Comparison of ENCODE assay signal across 15 cellular contexts in the genomic region with DNA sequence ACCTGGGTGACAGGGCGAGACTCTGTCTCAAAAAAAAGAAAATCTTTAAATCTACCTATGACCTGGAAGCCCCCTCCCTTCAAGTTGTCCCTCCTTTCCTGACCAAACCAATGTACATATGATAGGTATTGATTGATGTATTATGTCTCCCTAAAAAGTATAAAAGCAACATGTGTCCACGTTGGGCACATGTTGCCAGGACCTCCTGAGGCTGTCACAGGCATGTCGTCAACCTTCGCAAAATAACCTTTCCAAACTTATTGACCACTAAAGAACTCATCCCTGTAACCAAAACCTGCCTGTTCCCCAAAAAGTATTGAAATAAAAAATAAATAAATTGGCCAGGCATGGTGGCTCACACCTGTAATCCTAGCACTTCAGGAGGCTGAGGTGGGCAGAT. TPM values are rescaled to one million over a fixed set of nuclear protein-coding genes. Genes with fewer than 3 reads are reported as not detected.
DNase-seq lines count a peak whose midpoint lies in the region; ATAC-seq and TF ChIP-seq lines count a peak whose summit lies in the region.
"Had no signal": no experiment of that assay in that cellular context is flagged by ENCODE, and none has a peak within 500 bp of the region (broad histone marks: within the 10 kb centered on the region; RNA-seq: fewer than 3 reads in every experiment).

No MANE protein-coding gene starts in this region.

- H3K27me3 Mint-ChIP-seq in activated naive CD8-positive, alpha-beta T cell: no peaks in the 10 kb centered on the region
- no peaks in the 10 kb centered on the region for H3K27me3 Mint-ChIP-seq in activated naive CD8-positive, alpha-beta T cell treated with anti-CD3 and anti-CD28 coated beads, Interleukin-2, amount 50 U/mL, for 24 hours
- H3K27me3 Mint-ChIP-seq in activated CD8-positive, alpha-beta T cell treated with anti-CD3 and anti-CD28 coated beads for 36 hours: no peaks in the 10 kb centered on the region

- peaks cover 22% of the 10 kb centered on the region for H3K4me1 Mint-ChIP-seq in activated naive CD8-positive, alpha-beta T cell (ENCODE audit: low read depth)
- H3K4me1 Mint-ChIP-seq in activated naive CD8-positive, alpha-beta T cell treated with anti-CD3 and anti-CD28 coated beads, Interleukin-2, amount 50 U/mL, for 24 hours: peaks cover 36% of the 10 kb centered on the region
- peaks cover 36% of the 10 kb centered on the region for H3K4me1 Mint-ChIP-seq in activated CD8-positive, alpha-beta T cell treated with anti-CD3 and anti-CD28 coated beads for 36 hours (ENCODE audit: low read depth)

- WGBS in testis, 2 donors: 90 to 93% methylated on average over 4 of the region's 4 CpGs

- CTCF ChIA-PET in HEK293 (lab: Yijun Ruan, JAX): interaction anchor here (0.6 kb wide), 1 partner anchor 175 kb away, joined by 3 read pairs; no protein-coding TSS in a partner anchor
- CTCF ChIA-PET in activated CD8-positive, alpha-beta T cell treated with anti-CD3 and anti-CD28 coated beads for 36 hours (lab: Charles Lee): interaction anchor here (1.1 to 1.2 kb wide), 2 partner anchors 61 to 143 kb away, joined by 3 to 5 read pairs; no protein-coding TSS in a partner anchor

- no peak overlapping the region for H3K27ac ChIP-seq in HEK293 (ENCODE audit: extremely low read depth, low read depth, low read length)
- H3K27ac ChIP-seq in testis: no peak overlapping the region
- H3K27ac ChIP-seq: A549, C4-2B had no signal

- H3K4me3 ChIP-seq in HEK293 (ENCODE audit: low read depth, low read length) (no peak overlapping the region), testis (no peak overlapping the region)
- H3K4me3 ChIP-seq: A549, HAP-1 had no signal

- ATAC-seq in activated naive CD8-positive, alpha-beta T cell treated with anti-CD3 and anti-CD28 coated beads, Interleukin-2, amount 50 U/mL, for 24 hours: no peak
- ATAC-seq in activated CD8-positive, alpha-beta T cell treated with anti-CD3 and anti-CD28 coated beads for 36 hours: no peak
- ATAC-seq: A549 had no signal

- intact Hi-C loops in activated CD8-positive, alpha-beta T cell treated with anti-CD3 and anti-CD28 coated beads for 36 hours (cut with micrococcal nuclease): no loop called here
- intact Hi-C loops in testis (cut with DNase I; ENCODE audit: low total_unique reads): no loop called here

- TF ChIP-seq POLR2A in testis (IDR thresholded peaks at IDR 0.05): no peak

- no peak overlapping the region for H3K4me3 Mint-ChIP-seq in activated naive CD8-positive, alpha-beta T cell
- no peak overlapping the region for H3K4me3 Mint-ChIP-seq in activated naive CD8-positive, alpha-beta T cell treated with anti-CD3 and anti-CD28 coated beads, Interleukin-2, amount 50 U/mL, for 24 hours
- no peak overlapping the region for H3K4me3 Mint-ChIP-seq in activated CD8-positive, alpha-beta T cell treated with anti-CD3 and anti-CD28 coated beads for 36 hours
- H3K4me3 Mint-ChIP-seq: HFFc6 had no signal

- POLR2A ChIA-PET in HEK293 (lab: Yijun Ruan, JAX): interaction anchor here (0.6 to 1.3 kb wide), 3 partner anchors 14 to 23 kb away, joined by 3 to 4 read pairs (median 3); no protein-coding TSS in a partner anchor
- POLR2A ChIA-PET in activated CD8-positive, alpha-beta T cell treated with anti-CD3 and anti-CD28 coated beads for 36 hours (lab: Charles Lee): interaction anchor here (0.7 to 1.5 kb wide), 3 partner anchors 8 to 26 kb away, joined by 3 to 5 read pairs (median 3); no protein-coding TSS in a partner anchor

- H3K36me3 ChIP-seq in HEK293 (ENCODE audit: control insufficient read depth in 2 of 2, insufficient read depth in 1 of 2, low read length in 2 of 2): peaks cover 0 to 14% of the 10 kb centered on the region in 2 experiments; a peak in 2 of 3 replicates
- no peaks in the 10 kb centered on the region for H3K36me3 ChIP-seq in testis (ENCODE audit: low read depth, missing control alignments)

- H3K27me3 ChIP-seq in testis: no peaks in the 10 kb centered on the region
- H3K27me3 ChIP-seq: BE2C had no signal

- peak overlapping the region; percentile 81 for H3K27ac Mint-ChIP-seq in activated naive CD8-positive, alpha-beta T cell
- no peak overlapping the region for H3K27ac Mint-ChIP-seq in activated naive CD8-positive, alpha-beta T cell treated with anti-CD3 and anti-CD28 coated beads, Interleukin-2, amount 50 U/mL, for 24 hours
- peak overlapping the region; percentile 46 for H3K27ac Mint-ChIP-seq in activated CD8-positive, alpha-beta T cell treated with anti-CD3 and anti-CD28 coated beads for 36 hours
- H3K27ac Mint-ChIP-seq: HFFc6 had no signal

- no peaks in the 10 kb centered on the region for H3K9me3 Mint-ChIP-seq in activated naive CD8-positive, alpha-beta T cell (ENCODE audit: low read depth)
- H3K9me3 Mint-ChIP-seq in activated naive CD8-positive, alpha-beta T cell treated with anti-CD3 and anti-CD28 coated beads, Interleukin-2, amount 50 U/mL, for 24 hours: no peaks in the 10 kb centered on the region
- peaks cover 2% of the 10 kb centered on the region for H3K9me3 Mint-ChIP-seq in activated CD8-positive, alpha-beta T cell treated with anti-CD3 and anti-CD28 coated beads for 36 hours
- H3K9me3 Mint-ChIP-seq: HFFc6 had no signal

- no peak for DNase-seq in activated naive CD8-positive, alpha-beta T cell treated with anti-CD3 and anti-CD28 coated beads, Interleukin-2, amount 50 U/mL, for 24 hours
- no peak for DNase-seq in activated CD8-positive, alpha-beta T cell treated with anti-CD3 and anti-CD28 coated beads for 36 hours
- DNase-seq in NOMO-1 treated with dmso at 0.1 percent for 144 hours (lab: John Stamatoyannopoulos, UW; ENCODE audit: unreplicated experiment) (no peak), NCI-H345 (lab: John Stamatoyannopoulos, UW) (no peak), testis (no peak)
- DNase-seq: BE2C, DMS53, HFFc6, IMR-90 had no signal

- no peaks in the 10 kb centered on the region for H3K36me3 Mint-ChIP-seq in activated naive CD8-positive, alpha-beta T cell
- H3K36me3 Mint-ChIP-seq in activated naive CD8-positive, alpha-beta T cell treated with anti-CD3 and anti-CD28 coated beads, Interleukin-2, amount 50 U/mL, for 24 hours (ENCODE audit: low read depth): peaks cover 16% of the 10 kb centered on the region
- peaks cover 27% of the 10 kb centered on the region for H3K36me3 Mint-ChIP-seq in activated CD8-positive, alpha-beta T cell treated with anti-CD3 and anti-CD28 coated beads for 36 hours (ENCODE audit: low read depth)

- no peaks in the 10 kb centered on the region for H3K4me1 ChIP-seq in HEK293 (ENCODE audit: control insufficient read depth, insufficient read depth, low read length)
- peaks cover 8% of the 10 kb centered on the region for H3K4me1 ChIP-seq in testis
- H3K4me1 ChIP-seq: BE2C had no signal

- TF ChIP-seq CTCF in HEK293 (tag by site-specific recombination; IDR thresholded peaks at IDR 0.05) (no peak), testis (IDR thresholded peaks at IDR 0.05) (no peak)
- no peak for TF ChIP-seq CTCF in activated CD8-positive, alpha-beta T cell treated with anti-CD3 and anti-CD28 coated beads for 36 hours (IDR thresholded peaks at IDR 0.05)

- H3K9me3 ChIP-seq in HEK293 (ENCODE audit: control insufficient read depth, insufficient read depth, low read depth, low read length) (no peaks in the 10 kb centered on the region), testis (no peaks in the 10 kb centered on the region)
- H3K9me3 ChIP-seq: A549, BE2C, HAP-1 had no signal

TF ChIP-seq in HEK293, 187 proteins besides CTCF, POLR2A, EP300 and RAD21:
- TF ChIP-seq SCRT2 (tag by site-specific recombination; IDR thresholded peaks at IDR 0.05) (peak; percentile 60), ATF2 (tag by site-specific recombination; IDR thresholded peaks at IDR 0.05; ENCODE audit: low read depth) (no peak), SCRT1 (tag by site-specific recombination; IDR thresholded peaks at IDR 0.05; ENCODE audit: borderline replicate concordance) (peak; percentile 73; the same call in 1 of the 2 replicates)
TF ChIP-seq in HEK293: peak in this region for 2.

RNA-seq across cellular contexts. Expression of gene OXLD1, which starts 4.4 kb away (rescaled TPM):
- total RNA-seq in activated CD8-positive, alpha-beta T cell treated with anti-CD3 and anti-CD28 coated beads for 36 hours: 10 to 100 TPM; 50.1 to 52.6 TPM
- 10 to 100 TPM; 40.9 to 48.3 TPM for total RNA-seq in testis
- polyA plus RNA-seq in testis (ENCODE audit: insufficient read depth, low read depth, low replicate concordance): 45.2 TPM

RNA-seq across cellular contexts. Expression of gene CCDC137, which starts 4.5 kb away (rescaled TPM):
- 10 to 100 TPM; 34.1 to 37.2 TPM for total RNA-seq in activated CD8-positive, alpha-beta T cell treated with anti-CD3 and anti-CD28 coated beads for 36 hours
- 10 to 100 TPM; 19.0 to 19.9 TPM for total RNA-seq in testis
- 18.6 TPM for polyA plus RNA-seq in testis (ENCODE audit: insufficient read depth, low read depth, low replicate concordance)

RNA-seq across cellular contexts. Expression of gene PDE6G, which starts 5.7 kb away (rescaled TPM):
- 10 to 100 TPM in 1 of 2 experiments, 1 to 10 TPM in 1; 8.9 to 11.4 TPM for total RNA-seq in activated CD8-positive, alpha-beta T cell treated with anti-CD3 and anti-CD28 coated beads for 36 hours
- 1 to 10 TPM in 1 of 2 donors, under 1 TPM in 1; 0.56 to 1.0 TPM for total RNA-seq in testis
- 4.9 TPM for polyA plus RNA-seq in testis (ENCODE audit: insufficient read depth, low read depth, low replicate concordance)
- total RNA-seq: HT-29, IMR-90 had no signal

RNA-seq across cellular contexts. Expression of gene ARL16, which starts 21.6 kb away (rescaled TPM):
- 10 to 100 TPM; 22.3 to 23.5 TPM for total RNA-seq in activated CD8-positive, alpha-beta T cell treated with anti-CD3 and anti-CD28 coated beads for 36 hours
- total RNA-seq in testis: 10 to 100 TPM; 35.7 to 44.2 TPM
- 55.8 TPM for polyA plus RNA-seq in testis (ENCODE audit: insufficient read depth, low read depth, low replicate concordance)

RNA-seq across cellular contexts. Expression of gene HGS, which starts 21.8 kb away (rescaled TPM):
- total RNA-seq in activated CD8-positive, alpha-beta T cell treated with anti-CD3 and anti-CD28 coated beads for 36 hours: 100 to 1,000 TPM in 1 of 2 experiments, 10 to 100 TPM in 1; 98.9 to 113 TPM
- 100 to 1,000 TPM; 154 to 160 TPM for total RNA-seq in testis
- polyA plus RNA-seq in testis (ENCODE audit: insufficient read depth, low read depth, low replicate concordance): 182 TPM

Comparison
In these comparisons a context has a peak if more than half of its experiments do, and no peak if none do; other contexts are left out.
1. RNA of gene PDE6G, which starts 5.7 kb away (total RNA-seq): 8.9 to 11.4 TPM in activated CD8-positive, alpha-beta T cell treated with anti-CD3 and anti-CD28 coated beads for 36 hours; 0.56 to 1.0 TPM in testis; every median in the first group is over 4 times any median in the second.